Comparison of ENCODE assay signal across 22 cellular contexts in the genomic region with DNA sequence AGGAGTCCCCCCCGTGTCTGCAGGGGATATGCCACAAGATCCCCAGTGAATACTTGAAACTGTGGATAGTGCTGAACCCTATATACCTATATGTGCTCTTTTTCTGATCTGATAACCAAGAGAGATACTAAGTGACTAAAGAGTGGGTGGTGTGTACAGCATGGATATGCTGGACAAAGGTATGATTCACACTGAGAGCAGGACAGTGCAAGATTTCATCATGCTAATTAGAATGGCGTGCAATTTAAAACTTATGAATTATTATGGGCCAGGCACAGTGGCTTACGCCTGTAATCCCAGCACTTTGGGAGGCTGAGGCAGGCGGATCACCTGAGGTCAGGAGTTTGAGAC.
A peak's percentile ranks its signal among the peaks of the same experiment; 100 is the strongest.
DNase-seq lines count a peak whose midpoint lies in the region; ATAC-seq and TF ChIP-seq lines count a peak whose summit lies in the region.
"Had no signal": no experiment of that assay in that cellular context is flagged by ENCODE, and none has a peak within 500 bp of the region (broad histone marks: within the 10 kb centered on the region; RNA-seq: fewer than 3 reads in every experiment).

No MANE protein-coding gene starts in this region.

- H3K79me2 ChIP-seq in PC-3 (ENCODE audit: low read length) = no peaks in the 10 kb centered on the region

- TF ChIP-seq CTCF in AG10803 (conservative IDR thresholded peaks at IDR 0.05; ENCODE audit: low read length) (no peak), PC-3 (conservative IDR thresholded peaks at IDR 0.05; ENCODE audit: low read depth, low read length) (no peak), chondrocyte (IDR thresholded peaks at IDR 0.05) (no peak), upper lobe of right lung (IDR thresholded peaks at IDR 0.05) (no peak)

- H2AFZ ChIP-seq in PC-3 (ENCODE audit: low read length) = no peak overlapping the region

- POLR2A ChIA-PET in PC-3 (lab: Charles Lee; ENCODE audit: unreplicated experiment) = no interaction called here

- no peak overlapping the region for H3K9ac ChIP-seq in PC-3 (ENCODE audit: low read length)

- H3K9me3 Mint-ChIP-seq in chondrocyte (ENCODE audit: low read depth) = peaks cover 3% of the 10 kb centered on the region
- no peaks in the 10 kb centered on the region for H3K9me3 Mint-ChIP-seq in stimulated activated naive B cell treated with anti-CD40 and anti-IgM and Interleukin-4, amounts not matched to agents 10 μg/mL and 1 μg/mL and 100 μg/mL, for 72 hours
- peaks cover 4% of the 10 kb centered on the region for H3K9me3 Mint-ChIP-seq in activated T-cell treated with anti-CD3 and anti-CD28 coated beads, Interleukin-2, amount 50 U/mL, for 4 hours

- H3K27ac Mint-ChIP-seq in chondrocyte (ENCODE audit: unreplicated experiment) = peak overlapping the region; percentile 88
- no peak overlapping the region for H3K27ac Mint-ChIP-seq in stimulated activated naive B cell treated with anti-CD40 and anti-IgM and Interleukin-4, amounts not matched to agents 10 μg/mL and 1 μg/mL and 100 μg/mL, for 72 hours
- H3K27ac Mint-ChIP-seq: activated CD8-positive, alpha-beta memory T cell treated with anti-CD3 and anti-CD28 coated beads, Interleukin-2, amount 10 ng/mL, durations not matched to agents 7 days and 5 days had no signal

- no peaks in the 10 kb centered on the region for H3F3A ChIP-seq in PC-3 (ENCODE audit: low read length, unreplicated experiment)

- DNase-seq in AG10803 (ENCODE audit: low read depth) = peak; percentile 29
- DNase-seq in PC-3 = peak; percentile 9
- DNase-seq in chondrocyte (ENCODE audit: low spot score) = no peak
- peak; percentile 71 for DNase-seq in kidney glomerular epithelial cell (lab: John Stamatoyannopoulos, UW)
- DNase-seq in stimulated activated naive B cell treated with anti-CD40 and anti-IgM and Interleukin-4, amounts not matched to agents 10 μg/mL and 1 μg/mL and 100 μg/mL, for 72 hours = no peak
- no peak for DNase-seq in activated T-cell treated with anti-CD3 and anti-CD28 coated beads, Interleukin-2, amount 50 U/mL, for 4 hours
- DNase-seq in occipital lobe (lab: John Stamatoyannopoulos, UW) = no peak
- DNase-seq in upper lobe of right lung = no peak
- DNase-seq: activated CD8-positive, alpha-beta memory T cell treated with anti-CD3 and anti-CD28 coated beads, Interleukin-2, amount 10 ng/mL, durations not matched to agents 7 days and 5 days; activated effector memory CD4-positive, alpha-beta T cell treated with anti-CD3 and anti-CD28 coated beads, Interleukin-2, amount 50 U/mL, for 16 hours; aorta; cortex of kidney; GOT3; naive B cell; NCI-H1694; NCI-H345; SHP77 treated with DMSO at 0.1 percent for 48 hours; stimulated activated CD4-positive, alpha-beta T cell treated with anti-CD3 and anti-CD28 coated beads, Interleukin-12 subunit alpha, Interleukin-12 subunit beta, amount 100 ng/mL, for 4 hours; stimulated activated naive CD8-positive, alpha-beta T cell treated with anti-CD3 and anti-CD28 coated beads, Interleukin-15, amount 100 ng/mL, for 72 hours; upper lobe of left lung had no signal

- H3K9me2 ChIP-seq in PC-3 (replicated peaks; ENCODE audit: low read length) = no peaks in the 10 kb centered on the region

- H3K9me3 ChIP-seq in PC-3 (ENCODE audit: low read length) (no peaks in the 10 kb centered on the region), upper lobe of right lung (no peaks in the 10 kb centered on the region)
- H3K9me3 ChIP-seq: prostate gland had no signal

- H3K4me3 ChIP-seq in AG10803 (ENCODE audit: low read length) = no peak overlapping the region
- no peak overlapping the region for H3K4me3 ChIP-seq in PC-3 (ENCODE audit: low read length)
- H3K4me3 ChIP-seq in upper lobe of right lung = no peak overlapping the region
- H3K4me3 ChIP-seq: prostate gland, upper lobe of left lung had no signal

- no peaks in the 10 kb centered on the region for H4K20me1 ChIP-seq in PC-3 (ENCODE audit: low read length)

- H3K27me3 ChIP-seq in PC-3 (ENCODE audit: low read length) = no peaks in the 10 kb centered on the region
- no peaks in the 10 kb centered on the region for H3K27me3 ChIP-seq in upper lobe of right lung
- H3K27me3 ChIP-seq: upper lobe of left lung had no signal

- H3K4me2 ChIP-seq in PC-3 (ENCODE audit: low read length) = 0 out of 2 replicates have a peak overlapping the region, but pooled peaks have one; percentile 17

- H3K4me1 ChIP-seq in PC-3 (ENCODE audit: insufficient read depth, low read length) (peaks cover 11% of the 10 kb centered on the region), upper lobe of right lung (no peaks in the 10 kb centered on the region)
- H3K4me1 ChIP-seq: upper lobe of left lung had no signal

- H3K36me3 ChIP-seq in PC-3 (ENCODE audit: low read depth, low read length) (no peaks in the 10 kb centered on the region), upper lobe of right lung (no peaks in the 10 kb centered on the region)
- H3K36me3 ChIP-seq: prostate gland had no signal

- no peaks in the 10 kb centered on the region for H3K27me3 Mint-ChIP-seq in chondrocyte (ENCODE audit: low read depth)
- H3K27me3 Mint-ChIP-seq in stimulated activated naive B cell treated with anti-CD40 and anti-IgM and Interleukin-4, amounts not matched to agents 10 μg/mL and 1 μg/mL and 100 μg/mL, for 72 hours = no peaks in the 10 kb centered on the region
- no peaks in the 10 kb centered on the region for H3K27me3 Mint-ChIP-seq in activated T-cell treated with anti-CD3 and anti-CD28 coated beads, Interleukin-2, amount 50 U/mL, for 4 hours (ENCODE audit: low read depth)
- H3K27me3 Mint-ChIP-seq: activated CD8-positive, alpha-beta memory T cell treated with anti-CD3 and anti-CD28 coated beads, Interleukin-2, amount 10 ng/mL, durations not matched to agents 7 days and 5 days; naive B cell; stimulated activated naive CD8-positive, alpha-beta T cell treated with anti-CD3 and anti-CD28 coated beads, Interleukin-15, amount 100 ng/mL, for 72 hours had no signal

- intact Hi-C loops in PC-3 (cut with micrococcal nuclease) (no loop called here), upper lobe of right lung (cut with DNase I) (no loop called here)

- H3K27ac ChIP-seq in PC-3 (ENCODE audit: low read length) (no peak overlapping the region), upper lobe of right lung (no peak overlapping the region)
- H3K27ac ChIP-seq: prostate gland, upper lobe of left lung had no signal

- H3K36me3 Mint-ChIP-seq in chondrocyte (ENCODE audit: low read depth) = no peaks in the 10 kb centered on the region
- peaks cover 25 to 51% of the 10 kb centered on the region in 2 donors for H3K36me3 Mint-ChIP-seq in stimulated activated naive B cell treated with anti-CD40 and anti-IgM and Interleukin-4, amounts not matched to agents 10 μg/mL and 1 μg/mL and 100 μg/mL, for 72 hours
- peaks cover 29% of the 10 kb centered on the region for H3K36me3 Mint-ChIP-seq in activated T-cell treated with anti-CD3 and anti-CD28 coated beads, Interleukin-2, amount 50 U/mL, for 4 hours (ENCODE audit: insufficient read depth)

- CTCF ChIA-PET in PC-3 (lab: Charles Lee) = no interaction called here

- no peak overlapping the region for H3K4me3 Mint-ChIP-seq in chondrocyte (ENCODE audit: unreplicated experiment)
- H3K4me3 Mint-ChIP-seq in stimulated activated naive B cell treated with anti-CD40 and anti-IgM and Interleukin-4, amounts not matched to agents 10 μg/mL and 1 μg/mL and 100 μg/mL, for 72 hours = no peak overlapping the region
- H3K4me3 Mint-ChIP-seq in activated T-cell treated with anti-CD3 and anti-CD28 coated beads, Interleukin-2, amount 50 U/mL, for 4 hours = no peak overlapping the region
- H3K4me3 Mint-ChIP-seq: activated CD8-positive, alpha-beta memory T cell treated with anti-CD3 and anti-CD28 coated beads, Interleukin-2, amount 10 ng/mL, durations not matched to agents 7 days and 5 days; naive B cell; stimulated activated naive CD8-positive, alpha-beta T cell treated with anti-CD3 and anti-CD28 coated beads, Interleukin-15, amount 100 ng/mL, for 72 hours had no signal

- peak; percentile 43; the same call in 1 of the 2 replicates for ATAC-seq in PC-3
- no peak for ATAC-seq in stimulated activated naive B cell treated with anti-CD40 and anti-IgM and Interleukin-4, amounts not matched to agents 10 μg/mL and 1 μg/mL and 100 μg/mL, for 72 hours (replicated peaks)
- no peak for ATAC-seq in activated T-cell treated with anti-CD3 and anti-CD28 coated beads, Interleukin-2, amount 50 U/mL, for 4 hours
- no peak for ATAC-seq in upper lobe of right lung
- ATAC-seq: activated CD4-positive, CD25-positive, alpha-beta regulatory T cell treated with anti-CD3 and anti-CD28 coated beads, Interleukin-2, amount 50 U/mL, for 24 hours; activated CD8-positive, alpha-beta memory T cell treated with anti-CD3 and anti-CD28 coated beads, Interleukin-2, amount 10 ng/mL, durations not matched to agents 7 days and 5 days; stimulated activated naive CD8-positive, alpha-beta T cell treated with anti-CD3 and anti-CD28 coated beads, Interleukin-15, amount 100 ng/mL, for 72 hours had no signal

- H3K4me1 Mint-ChIP-seq in chondrocyte (ENCODE audit: low read depth) = peaks cover 30% of the 10 kb centered on the region
- peaks cover 6 to 13% of the 10 kb centered on the region in 2 donors for H3K4me1 Mint-ChIP-seq in stimulated activated naive B cell treated with anti-CD40 and anti-IgM and Interleukin-4, amounts not matched to agents 10 μg/mL and 1 μg/mL and 100 μg/mL, for 72 hours
- no peaks in the 10 kb centered on the region for H3K4me1 Mint-ChIP-seq in activated T-cell treated with anti-CD3 and anti-CD28 coated beads, Interleukin-2, amount 50 U/mL, for 4 hours (ENCODE audit: low read depth)
- H3K4me1 Mint-ChIP-seq: activated CD8-positive, alpha-beta memory T cell treated with anti-CD3 and anti-CD28 coated beads, Interleukin-2, amount 10 ng/mL, durations not matched to agents 7 days and 5 days; stimulated activated naive CD8-positive, alpha-beta T cell treated with anti-CD3 and anti-CD28 coated beads, Interleukin-15, amount 100 ng/mL, for 72 hours had no signal

- no TSS peak for BruUV-seq in PC-3 (replicated peaks; lab: Mats Ljungman, UMichigan)

Comparison
In these comparisons a context has a peak if more than half of its experiments do, and no peak if none do; other contexts are left out.
1. DNase-seq: peak in AG10803 (single experiment), PC-3 (single experiment) and kidney glomerular epithelial cell (single experiment); none in chondrocyte (single experiment), stimulated activated naive B cell treated with anti-CD40 and anti-IgM and Interleukin-4, amounts not matched to agents 10 μg/mL and 1 μg/mL and 100 μg/mL, for 72 hours (single experiment), activated T-cell treated with anti-CD3 and anti-CD28 coated beads, Interleukin-2, amount 50 U/mL, for 4 hours (single experiment), occipital lobe (single experiment) and upper lobe of right lung (single experiment).